ENCODE assay signal across 17 cellular contexts in genomic region chr4:53928825-53929224, GRCh38.
DNase-seq lines count a peak whose midpoint lies in the region; ATAC-seq, FAIRE-seq and TF ChIP-seq lines count a peak whose summit lies in the region.
"Had no signal": no experiment of that assay in that cellular context is flagged by ENCODE, and none has a peak within 500 bp of the region (broad histone marks: within the 10 kb centered on the region; RNA-seq: fewer than 3 reads in every experiment).

No MANE protein-coding gene starts in this region.

- no peak overlapping the region for H3K4me3 Mint-ChIP-seq in astrocyte (ENCODE audit: unreplicated experiment)
- H3K4me3 Mint-ChIP-seq: HFFc6; stimulated activated effector memory CD8-positive, alpha-beta T cell treated with anti-CD3 and anti-CD28 coated beads, Interleukin-12 subunit alpha, Interleukin-12 subunit beta, amount 100 ng/mL, for 72 hours had no signal

- H3K79me1 ChIP-seq in IMR-90 (ENCODE audit: low read depth in 1 of 2, low read length in 2 of 2) = peaks cover 0 to 12% of the 10 kb centered on the region in 2 experiments; a peak in 2 of 4 replicates

- no TSS peak for BruUV-seq in IMR-90 (replicated peaks; lab: Mats Ljungman, UMichigan)

- no peaks in the 10 kb centered on the region for H4K20me1 ChIP-seq in IMR-90 (ENCODE audit: insufficient read depth, low read length)
- H4K20me1 ChIP-seq in astrocyte (ENCODE audit: insufficient read depth, low read length) = no peaks in the 10 kb centered on the region

- H3K36me3 Mint-ChIP-seq in astrocyte (ENCODE audit: low read depth, unreplicated experiment) = peaks cover 2% of the 10 kb centered on the region
- H3K36me3 Mint-ChIP-seq: stimulated activated effector memory CD8-positive, alpha-beta T cell treated with anti-CD3 and anti-CD28 coated beads, Interleukin-12 subunit alpha, Interleukin-12 subunit beta, amount 100 ng/mL, for 72 hours had no signal

- in situ Hi-C loops in IMR-90 (cut with MboI; ENCODE audit: low sequenced_read_pairs) = no loop called here

- no peak for TF ChIP-seq POLR2A in A549 (IDR thresholded peaks at IDR 0.05; ENCODE audit: low read length)
- no peak for TF ChIP-seq POLR2A in IMR-90 (IDR thresholded peaks at IDR 0.05; ENCODE audit: low read depth, low read length)

- dilution Hi-C loops in IMR-90 (cut with HindIII; ENCODE audit: low sequenced_read_pairs, unreplicated experiment) = no loop called here

- H3K9me1 ChIP-seq in IMR-90 (ENCODE audit: insufficient read depth, low read length) = peaks cover 18% of the 10 kb centered on the region

- H3K4me2 ChIP-seq in A549 = peak overlapping the region; percentile 9; the same call in 1 of the 3 replicates
- no peak overlapping the region for H3K4me2 ChIP-seq in IMR-90 (ENCODE audit: low read depth, low read length)
- no peak overlapping the region for H3K4me2 ChIP-seq in astrocyte (ENCODE audit: low read length)

- no peak overlapping the region for H3K23ac ChIP-seq in IMR-90 (ENCODE audit: low read depth, low read length)

- CTCF ChIA-PET in A549 (lab: Yijun Ruan, JAX) = interaction anchor here (0.6 to 5.4 kb wide), 10 partner anchors 9 to 913 kb away, joined by 3 to 82 read pairs (median 8); no protein-coding TSS in a partner anchor
- CTCF ChIA-PET in IMR-90 (lab: Yijun Ruan, JAX) = interaction anchor here (0.5 to 3.6 kb wide), 4 partner anchors 20 to 1113 kb away, joined by 3 to 15 read pairs (median 5); no protein-coding TSS in a partner anchor

- POLR2A ChIA-PET in A549 (lab: Yijun Ruan, JAX) = no interaction called here
- POLR2A ChIA-PET in IMR-90 (lab: Charles Lee; ENCODE audit: unreplicated experiment) = interaction anchor here (0.7 kb wide), 1 partner anchor 38 kb away, joined by 8 read pairs; no protein-coding TSS in a partner anchor

- TF ChIP-seq CTCF in A549 (IDR thresholded peaks at IDR 0.05) = no peak
- TF ChIP-seq CTCF in IMR-90 (conservative IDR thresholded peaks at IDR 0.05; ENCODE audit: low read depth, low read length) = no peak
- no peak for TF ChIP-seq CTCF in astrocyte (IDR thresholded peaks at IDR 0.05; ENCODE audit: insufficient read depth, low read depth, low read length)
- TF ChIP-seq CTCF in foreskin fibroblast (IDR thresholded peaks at IDR 0.05; ENCODE audit: low read depth, low read length) = no peak

- no peaks in the 10 kb centered on the region for H3K79me2 ChIP-seq in astrocyte (ENCODE audit: insufficient read depth, low read length)

- peaks cover 12% of the 10 kb centered on the region for H3K27me3 Mint-ChIP-seq in astrocyte (ENCODE audit: low read depth, unreplicated experiment)

- H2BK20ac ChIP-seq in IMR-90 (ENCODE audit: low read depth, low read length) = no peak overlapping the region

- H4K5ac ChIP-seq in IMR-90 (ENCODE audit: low read depth, low read length) = no peak overlapping the region; the same call in 1 of the 2 replicates

- intact Hi-C loops in IMR-90 (cut with micrococcal nuclease) = no loop called here

- H3K4me1 Mint-ChIP-seq in astrocyte (ENCODE audit: low read depth, unreplicated experiment) = peaks cover 5% of the 10 kb centered on the region
- H3K4me1 Mint-ChIP-seq: stimulated activated effector memory CD8-positive, alpha-beta T cell treated with anti-CD3 and anti-CD28 coated beads, Interleukin-12 subunit alpha, Interleukin-12 subunit beta, amount 100 ng/mL, for 72 hours had no signal

- ATAC-seq in A549 = no peak
- ATAC-seq in IMR-90 (ENCODE audit: low read depth) = peak; percentile 57
- no peak for ATAC-seq in HG02973 (IDR thresholded peaks at IDR 0.05; ENCODE audit: unreplicated experiment)
- ATAC-seq: stimulated activated effector memory CD8-positive, alpha-beta T cell treated with anti-CD3 and anti-CD28 coated beads, Interleukin-12 subunit alpha, Interleukin-12 subunit beta, amount 100 ng/mL, for 72 hours had no signal

- H3K9ac ChIP-seq in IMR-90 (ENCODE audit: low read depth, low read length) = no peak overlapping the region
- no peak overlapping the region for H3K9ac ChIP-seq in astrocyte (ENCODE audit: low read length)

- no peak overlapping the region for H3K14ac ChIP-seq in IMR-90 (replicated peaks; ENCODE audit: low read depth, low read length)

- no peak overlapping the region for H4K8ac ChIP-seq in IMR-90 (ENCODE audit: low read depth in 2 of 2, low read length in 2 of 2)

- H2AK9ac ChIP-seq in IMR-90 (replicated peaks; ENCODE audit: low read depth, low read length, poor library complexity) = no peak overlapping the region

- H3K4me1 ChIP-seq in A549 (peaks cover 16% of the 10 kb centered on the region; the same call in 1 of the 3 replicates), IMR-90 (ENCODE audit: control insufficient read depth, insufficient read depth, low read length) (peaks cover 13% of the 10 kb centered on the region), astrocyte (ENCODE audit: insufficient read depth, low read length) (peaks cover 24% of the 10 kb centered on the region)
- H3K4me1 ChIP-seq: pancreas had no signal

- TF ChIP-seq RAD21 in A549 (conservative IDR thresholded peaks at IDR 0.05 in 1 of 2, IDR thresholded peaks at IDR 0.05 in 1 of 2) = no peak
- TF ChIP-seq RAD21 in IMR-90 (IDR thresholded peaks at IDR 0.05; ENCODE audit: low read length) = no peak

- no peak overlapping the region for H2BK15ac ChIP-seq in IMR-90 (ENCODE audit: low read depth, low read length)

- no peak overlapping the region for H3K4ac ChIP-seq in IMR-90 (ENCODE audit: low read depth, low read length)

- H2AFZ ChIP-seq in IMR-90 (replicated peaks; ENCODE audit: low read length, poor library complexity) (no peak overlapping the region), astrocyte (ENCODE audit: low read depth, low read length) (no peak overlapping the region)

- no peak overlapping the region for H3K18ac ChIP-seq in IMR-90 (ENCODE audit: low read depth, low read length)

- H3K27me3 ChIP-seq in IMR-90 (ENCODE audit: control insufficient read depth, insufficient read depth, low read length) = no peaks in the 10 kb centered on the region
- no peaks in the 10 kb centered on the region for H3K27me3 ChIP-seq in astrocyte (ENCODE audit: insufficient read depth, low read length)
- H3K27me3 ChIP-seq: pancreas, tibial nerve had no signal

- H3K36me3 ChIP-seq in IMR-90 (ENCODE audit: control insufficient read depth, insufficient read depth, low read length) (no peaks in the 10 kb centered on the region), astrocyte (ENCODE audit: insufficient read depth, low read length) (no peaks in the 10 kb centered on the region)
- H3K36me3 ChIP-seq: pancreas, tibial nerve had no signal

- no peak overlapping the region for H3K27ac ChIP-seq in A549
- peak overlapping the region; percentile 48; the same call in 1 of the 2 replicates for H3K27ac ChIP-seq in IMR-90 (ENCODE audit: insufficient read depth, low read length)
- H3K27ac ChIP-seq in astrocyte (ENCODE audit: low read depth, low read length) = no peak overlapping the region
- H3K27ac ChIP-seq: pancreas, tibial nerve had no signal

- H3K4me3 ChIP-seq in A549 = no peak overlapping the region
- H3K4me3 ChIP-seq in IMR-90 (ENCODE audit: insufficient read depth, low read depth, low read length) = no peak overlapping the region
- H3K4me3 ChIP-seq in astrocyte (ENCODE audit: insufficient read depth, low read depth, low read length) = no peak overlapping the region
- H3K4me3 ChIP-seq in foreskin fibroblast (ENCODE audit: low read depth in 1 of 2, low read length in 2 of 2) = no peak overlapping the region
- H3K4me3 ChIP-seq: pancreas, tibial nerve had no signal

- DNase-seq in A549 (ENCODE audit: low read depth in 1 of 2, low spot score in 1 of 2) = no peak
- peak; percentile 95 for DNase-seq in IMR-90
- peak; percentile 72 for DNase-seq in astrocyte (ENCODE audit: low read depth)
- peak; percentile 69 to 80 for DNase-seq in foreskin fibroblast
- DNase-seq in activated CD8-positive, alpha-beta memory T cell treated with anti-CD3 and anti-CD28 coated beads, Interleukin-2, amount 50 U/mL, for 4 hours = no peak
- no peak for DNase-seq in glomerular visceral epithelial cell (ENCODE audit: extremely low spot score)
- DNase-seq in stimulated activated CD4-positive, alpha-beta T cell treated with anti-CD3 and anti-CD28 coated beads, Interleukin-2, amount 100 ng/mL, for 24 hours = no peak
- DNase-seq: activated CD4-positive, alpha-beta T cell treated with anti-CD3 and anti-CD28 coated beads, Interleukin-2, amount 50 U/mL, for 48 hours; activated T-cell treated with anti-CD3 and anti-CD28 coated beads, Interleukin-2, amount 50 U/mL, for 48 hours; Calu3; HFFc6; NCI-H146; pancreas; small intestine had no signal

- H3K9me3 ChIP-seq in A549 (no peaks in the 10 kb centered on the region), IMR-90 (ENCODE audit: control insufficient read depth, insufficient read depth, low read length) (no peaks in the 10 kb centered on the region), astrocyte (ENCODE audit: insufficient read depth, low read depth, low read length) (no peaks in the 10 kb centered on the region)
- H3K9me3 ChIP-seq: pancreas, tibial nerve had no signal

- H3K9me3 Mint-ChIP-seq in astrocyte (ENCODE audit: unreplicated experiment) = peaks cover 2% of the 10 kb centered on the region
- H3K9me3 Mint-ChIP-seq: stimulated activated effector memory CD8-positive, alpha-beta T cell treated with anti-CD3 and anti-CD28 coated beads, Interleukin-12 subunit alpha, Interleukin-12 subunit beta, amount 100 ng/mL, for 72 hours had no signal

- H4K91ac ChIP-seq in IMR-90 (ENCODE audit: insufficient read depth, low read depth, low read length) = 0 out of 2 replicates have a peak overlapping the region, but pooled peaks have one; percentile 33

- H3K27ac Mint-ChIP-seq in astrocyte (ENCODE audit: unreplicated experiment) = no peak overlapping the region
- H3K27ac Mint-ChIP-seq: stimulated activated effector memory CD8-positive, alpha-beta T cell treated with anti-CD3 and anti-CD28 coated beads, Interleukin-12 subunit alpha, Interleukin-12 subunit beta, amount 100 ng/mL, for 72 hours had no signal

- H2AK5ac ChIP-seq in IMR-90 (ENCODE audit: low read depth, low read length) = no peak overlapping the region

- no peak overlapping the region; the same call in 1 of the 2 replicates for H2BK120ac ChIP-seq in IMR-90 (ENCODE audit: low read depth, low read length)

- no peak for FAIRE-seq in A549 (lab: Jason Lieb, UNC)
- no peak for FAIRE-seq in astrocyte (lab: Jason Lieb, UNC)
- FAIRE-seq: pancreas, small intestine had no signal

- no peak overlapping the region for H3K56ac ChIP-seq in IMR-90 (ENCODE audit: extremely low read depth, insufficient read depth, low read length)

- no peak for TF ChIP-seq EP300 in A549 (IDR thresholded peaks at IDR 0.05)

- peak overlapping the region; percentile 63 for H2BK5ac ChIP-seq in IMR-90 (ENCODE audit: low read depth, low read length, poor library complexity, severe bottlenecking)

TF ChIP-seq in A549, 52 proteins besides CTCF, POLR2A, EP300 and RAD21 (continues in another document):
- TF ChIP-seq CEBPB (IDR thresholded peaks at IDR 0.05) = peak; percentile 48 to 66; a peak in 2 of 4 replicates
- TF ChIP-seq RCOR1 (IDR thresholded peaks at IDR 0.05; ENCODE audit: low read depth, low read length) = no peak

TF ChIP-seq in IMR-90, 13 proteins besides CTCF, POLR2A, EP300 and RAD21 (continues in another document):
- TF ChIP-seq FOS (IDR thresholded peaks at IDR 0.05; ENCODE audit: low read depth, low read length) = peak; percentile 32; the same call in 1 of the 2 replicates
- no peak for TF ChIP-seq RCOR1 (IDR thresholded peaks at IDR 0.05; ENCODE audit: insufficient replicate concordance, low read length)

Comparison
In these comparisons a context has a peak if more than half of its experiments do, and no peak if none do; other contexts are left out.
1. DNase-seq: peak in IMR-90 (single experiment), astrocyte (single experiment) and foreskin fibroblast (2 of 2); none in A549 (0 of 2), activated CD8-positive, alpha-beta memory T cell treated with anti-CD3 and anti-CD28 coated beads, Interleukin-2, amount 50 U/mL, for 4 hours (single experiment), glomerular visceral epithelial cell (single experiment) and stimulated activated CD4-positive, alpha-beta T cell treated with anti-CD3 and anti-CD28 coated beads, Interleukin-2, amount 100 ng/mL, for 24 hours (0 of 2).